7 cellular contexts compared by ENCODE assay signal in genomic region chr11:66258473-66258893, GRCh38. TPM values are rescaled to one million over a fixed set of nuclear protein-coding genes. Genes with fewer than 3 reads are reported as not detected.
DNase-seq lines count a peak whose midpoint lies in the region; ATAC-seq lines count a peak whose summit lies in the region.

No MANE protein-coding gene starts in this region.

- H3K27ac Mint-ChIP-seq in activated naive CD8-positive, alpha-beta T cell: peak overlapping the region; percentile 66
- peak overlapping the region in 3 of 6 donors; percentile 32 to 69 (median 38) for H3K27ac Mint-ChIP-seq in immature natural killer cell

- peaks cover 27% of the 10 kb centered on the region for H3K4me1 Mint-ChIP-seq in activated naive CD8-positive, alpha-beta T cell (ENCODE audit: low read depth)
- H3K4me1 Mint-ChIP-seq in immature natural killer cell: peaks cover 15 to 26% of the 10 kb centered on the region in 2 donors

- H3K4me3 Mint-ChIP-seq in activated naive CD8-positive, alpha-beta T cell: peak overlapping the region; percentile 92
- H3K4me3 Mint-ChIP-seq in immature natural killer cell: peak overlapping the region; percentile 68 to 91 (median 90)

- peaks cover 2% of the 10 kb centered on the region for H3K36me3 Mint-ChIP-seq in activated naive CD8-positive, alpha-beta T cell
- H3K36me3 Mint-ChIP-seq in immature natural killer cell: peaks cover 2 to 14% (median 4%) of the 10 kb centered on the region in 3 donors

- H3K27me3 Mint-ChIP-seq in activated naive CD8-positive, alpha-beta T cell: no peaks in the 10 kb centered on the region
- peaks cover 8 to 18% (median 16%) of the 10 kb centered on the region in 3 donors for H3K27me3 Mint-ChIP-seq in immature natural killer cell (ENCODE audit: low read depth in 3 of 3)

- no peaks in the 10 kb centered on the region for H3K9me3 Mint-ChIP-seq in activated naive CD8-positive, alpha-beta T cell (ENCODE audit: low read depth)
- no peaks in the 10 kb centered on the region for H3K9me3 Mint-ChIP-seq in immature natural killer cell

- no peak for DNase-seq in immature natural killer cell
- DNase-seq in substantia nigra (lab: John Stamatoyannopoulos, UW): no peak
- DNase-seq in AG08395 (ENCODE audit: low spot score): no peak
- no peak for DNase-seq in GM03348 (ENCODE audit: low spot score)

- ATAC-seq in HG03280 (IDR thresholded peaks at IDR 0.05; ENCODE audit: unreplicated experiment) (peak; percentile 1), HG03025 (IDR thresholded peaks at IDR 0.05; ENCODE audit: low FRiP score, unreplicated experiment) (no peak)

- H3K27ac ChIP-seq in substantia nigra (ENCODE audit: low read depth, low read length, poor library complexity, severe bottlenecking): peak overlapping the region; percentile 73

RNA-seq across cellular contexts. Expression of gene KLC2, which starts 1.0 kb away (rescaled TPM):
- polyA plus RNA-seq in immature natural killer cell: 1 to 10 TPM; 1.6 to 7.1 (median 3.9) TPM

RNA-seq across cellular contexts. Expression of gene RAB1B, which starts 10.0 kb away (rescaled TPM):
- 10 to 100 TPM; 22.9 to 33.2 (median 25.8) TPM for polyA plus RNA-seq in immature natural killer cell

RNA-seq across cellular contexts. Expression of gene CNIH2, which starts 19.5 kb away (rescaled TPM):
- polyA plus RNA-seq in immature natural killer cell: not detected

RNA-seq across cellular contexts. Expression of gene YIF1A, which starts 30.5 kb away (rescaled TPM):
- polyA plus RNA-seq in immature natural killer cell: 10 to 100 TPM; 55.7 to 85.2 (median 62.1) TPM

RNA-seq across cellular contexts. Expression of gene TMEM151A, which starts 33.2 kb away (rescaled TPM):
- not detected for polyA plus RNA-seq in immature natural killer cell
